In the genomic region with DNA sequence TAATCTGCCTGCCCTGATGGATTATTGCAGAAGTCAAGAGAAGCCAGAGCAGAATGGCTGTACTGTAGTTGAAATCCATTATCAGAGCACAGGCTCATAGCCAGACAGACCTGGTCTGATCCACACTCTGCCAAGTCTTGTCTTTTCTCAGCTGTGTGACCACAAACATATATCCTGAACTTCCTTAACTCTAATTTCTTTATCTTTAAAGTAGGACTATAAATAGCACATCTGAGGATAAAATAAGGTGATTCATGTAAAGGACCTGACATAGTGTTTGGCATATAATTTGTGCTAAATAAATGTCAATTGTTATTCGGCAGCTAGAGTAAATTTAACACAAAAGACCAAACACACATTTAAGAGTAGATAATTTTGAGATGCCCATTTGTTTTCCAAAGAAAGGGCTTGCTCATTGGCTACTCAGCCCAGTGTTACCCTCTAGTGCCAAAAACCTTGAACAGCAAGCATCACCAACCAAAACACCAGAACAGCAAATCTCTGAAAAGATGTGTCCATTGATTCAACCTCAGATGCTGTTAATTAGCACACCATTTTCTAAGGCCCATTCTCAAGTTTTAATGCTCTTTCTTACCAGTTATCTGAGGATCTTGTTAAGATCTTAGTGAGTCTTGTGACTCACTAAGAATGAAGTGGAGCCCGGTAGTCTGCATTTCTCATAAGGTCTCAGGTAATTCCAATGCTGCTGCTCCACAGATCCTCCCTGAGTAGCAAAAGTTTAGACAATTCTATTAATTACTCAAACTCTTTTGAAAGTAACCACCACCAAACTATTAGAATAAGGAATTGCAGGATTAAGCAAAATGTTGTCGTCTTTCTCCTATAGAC, we compare ENCODE assay signal across 8 cellular contexts.
A peak's percentile ranks its signal among the peaks of the same experiment; 100 is the strongest.
DNase-seq lines count a peak whose midpoint lies in the region; ATAC-seq, FAIRE-seq and TF ChIP-seq lines count a peak whose summit lies in the region.

No MANE protein-coding gene starts in this region.

- DNase-seq in cardiac muscle cell (ENCODE audit: low read depth in 1 of 2, low spot score in 1 of 2): peak in 1 of 2 donors; percentile 71
- no peak for DNase-seq in Right ventricle myocardium inferior (ENCODE audit: missing footprints)
- peak; percentile 70 for DNase-seq in OCI-M1 (lab: John Stamatoyannopoulos, UW)
- DNase-seq in fibroblast of villous mesenchyme (ENCODE audit: low read depth): peak; percentile 35
- peak; percentile 61 for DNase-seq in superior temporal gyrus (ENCODE audit: extremely low spot score)
- DNase-seq in germinal center (ENCODE audit: low spot score): no peak
- no peak for DNase-seq in GM12892 (ENCODE audit: insufficient read length)
- DNase-seq in NCI-H1048 (lab: John Stamatoyannopoulos, UW): no peak

- no peaks in the 10 kb centered on the region for H3K36me3 ChIP-seq in cardiac muscle cell

- peak; percentile 65 for TF ChIP-seq CTCF in cardiac muscle cell (IDR thresholded peaks at IDR 0.05; ENCODE audit: low read depth, low read length)
- TF ChIP-seq CTCF in fibroblast of villous mesenchyme (IDR thresholded peaks at IDR 0.05; ENCODE audit: insufficient read depth, low read depth, low read length): peak; percentile 61

- H3K27ac ChIP-seq in cardiac muscle cell: no peak overlapping the region

- TF ChIP-seq POLR2A in GM12892 (IDR thresholded peaks at IDR 0.05; ENCODE audit: low read depth, low read length): no peak

- H3K4me1 ChIP-seq in cardiac muscle cell (ENCODE audit: low read depth): no peaks in the 10 kb centered on the region

- intact Hi-C loops in Right ventricle myocardium inferior (cut with DNase I): no loop called here

- FAIRE-seq in GM12892 (lab: Jason Lieb, UNC): no peak

- H3K9me3 ChIP-seq in cardiac muscle cell (ENCODE audit: low read depth): no peaks in the 10 kb centered on the region

- no peaks in the 10 kb centered on the region for H3K27me3 ChIP-seq in cardiac muscle cell

- H3K4me3 ChIP-seq in cardiac muscle cell: no peak overlapping the region
- H3K4me3 ChIP-seq in fibroblast of villous mesenchyme (ENCODE audit: low read depth, low read length): no peak overlapping the region

- no peak for ATAC-seq in Right ventricle myocardium inferior

Comparison
In these comparisons a context has a peak if more than half of its experiments do, and no peak if none do; other contexts are left out.
1. DNase-seq: peak in OCI-M1 (single experiment), fibroblast of villous mesenchyme (single experiment) and superior temporal gyrus (single experiment); none in Right ventricle myocardium inferior (single experiment), germinal center (single experiment), GM12892 (single experiment) and NCI-H1048 (single experiment).